9 cellular contexts compared by ENCODE assay signal in genomic region chr9:20526500-20527319, GRCh38.
A peak's percentile ranks its signal among the peaks of the same experiment; 100 is the strongest.
DNase-seq lines count a peak whose midpoint lies in the region; ATAC-seq and TF ChIP-seq lines count a peak whose summit lies in the region.
"Had no signal": no experiment of that assay in that cellular context is flagged by ENCODE, and none has a peak within 500 bp of the region (broad histone marks: within the 10 kb centered on the region; RNA-seq: fewer than 3 reads in every experiment).

No MANE protein-coding gene starts in this region.

- H3K4me1 Mint-ChIP-seq in activated CD8-positive, alpha-beta T cell treated with anti-CD3 and anti-CD28 coated beads for 36 hours (ENCODE audit: low read depth): peaks cover 82% of the 10 kb centered on the region

- ATAC-seq in HG02870 (IDR thresholded peaks at IDR 0.05; ENCODE audit: unreplicated experiment): peak; percentile 78
- peak; percentile 78 for ATAC-seq in activated CD8-positive, alpha-beta T cell treated with anti-CD3 and anti-CD28 coated beads for 36 hours

- no peak for TF ChIP-seq CTCF in activated CD8-positive, alpha-beta T cell treated with anti-CD3 and anti-CD28 coated beads for 36 hours (IDR thresholded peaks at IDR 0.05)

- no peaks in the 10 kb centered on the region for H3K27me3 Mint-ChIP-seq in activated CD8-positive, alpha-beta T cell treated with anti-CD3 and anti-CD28 coated beads for 36 hours

- DNase-seq in DMS 273 (lab: John Stamatoyannopoulos, UW; ENCODE audit: unreplicated experiment) (peak; percentile 8), DMS 273 treated with DMSO at 0.1 percent for 48 hours (lab: John Stamatoyannopoulos, UW) (no peak), non-pigmented ciliary epithelial cell (ENCODE audit: low read depth) (peak; percentile 23), NCI-H510A (lab: John Stamatoyannopoulos, UW) (no peak), hypothalamus (lab: John Stamatoyannopoulos, UW) (no peak), GOT3 (lab: John Stamatoyannopoulos, UW) (no peak)
- DNase-seq in activated CD8-positive, alpha-beta T cell treated with anti-CD3 and anti-CD28 coated beads for 36 hours: no peak
- DNase-seq: testis had no signal

- intact Hi-C loops in activated CD8-positive, alpha-beta T cell treated with anti-CD3 and anti-CD28 coated beads for 36 hours (cut with micrococcal nuclease): no loop called here

- POLR2A ChIA-PET in activated CD8-positive, alpha-beta T cell treated with anti-CD3 and anti-CD28 coated beads for 36 hours (lab: Charles Lee): no interaction called here

- H3K4me3 Mint-ChIP-seq in activated CD8-positive, alpha-beta T cell treated with anti-CD3 and anti-CD28 coated beads for 36 hours: no peak overlapping the region

- CTCF ChIA-PET in activated CD8-positive, alpha-beta T cell treated with anti-CD3 and anti-CD28 coated beads for 36 hours (lab: Charles Lee): interaction anchor here (0.6 to 1.5 kb wide), 6 partner anchors 10 to 160 kb away, joined by 3 to 5 read pairs (median 3); no protein-coding TSS in a partner anchor

- no peak overlapping the region for H3K27ac Mint-ChIP-seq in activated CD8-positive, alpha-beta T cell treated with anti-CD3 and anti-CD28 coated beads for 36 hours

- H3K9me3 Mint-ChIP-seq in activated CD8-positive, alpha-beta T cell treated with anti-CD3 and anti-CD28 coated beads for 36 hours: no peaks in the 10 kb centered on the region

- peaks cover 3% of the 10 kb centered on the region for H3K36me3 Mint-ChIP-seq in activated CD8-positive, alpha-beta T cell treated with anti-CD3 and anti-CD28 coated beads for 36 hours (ENCODE audit: low read depth)

Comparison
In these comparisons a context has a peak if more than half of its experiments do, and no peak if none do; other contexts are left out.
1. DNase-seq: peak in DMS 273 (single experiment) and non-pigmented ciliary epithelial cell (single experiment); none in DMS 273 treated with DMSO at 0.1 percent for 48 hours (single experiment), activated CD8-positive, alpha-beta T cell treated with anti-CD3 and anti-CD28 coated beads for 36 hours (single experiment), NCI-H510A (single experiment), hypothalamus (0 of 51) and GOT3 (single experiment).